ENCODE assay signal across 8 cellular contexts in genomic region chr1:61083014-61083798, GRCh38. TPM values are rescaled to one million over a fixed set of nuclear protein-coding genes. Genes with fewer than 3 reads are reported as not detected.
DNase-seq lines count a peak whose midpoint lies in the region; ATAC-seq and TF ChIP-seq lines count a peak whose summit lies in the region.

No MANE protein-coding gene starts in this region.

- TF ChIP-seq CTCF in ascending aorta (IDR thresholded peaks at IDR 0.05), result no peak
- TF ChIP-seq CTCF in psoas muscle (IDR thresholded peaks at IDR 0.05), result no peak
- no peak for TF ChIP-seq CTCF in GM10248 (IDR thresholded peaks at IDR 0.05; ENCODE audit: control extremely low read depth, extremely low read depth, low read depth, missing control alignments)

- H3K27ac ChIP-seq in ascending aorta, result peak overlapping the region; percentile 95 to 98
- peak overlapping the region; percentile 97 for H3K27ac ChIP-seq in psoas muscle

- CTCF ChIA-PET in GM10248 (lab: Yijun Ruan, JAX), result no interaction called here

- WGBS in psoas muscle, 3 donors, result 0% methylated on average over 68 to 104 of the region's 104 CpGs

- H3K36me3 ChIP-seq in ascending aorta (peaks cover 0 to under 1% of the 10 kb centered on the region in 2 donors), psoas muscle (ENCODE audit: insufficient read depth in 1 of 2, low read depth in 1 of 2) (peaks cover 0 to 1% of the 10 kb centered on the region in 2 donors)

- H3K4me1 ChIP-seq in ascending aorta (peaks cover 8 to 24% of the 10 kb centered on the region in 2 donors), psoas muscle (peaks cover 43% of the 10 kb centered on the region)

- DNase-seq in DMS53 treated with DMSO at 0.1 percent for 48 hours (lab: John Stamatoyannopoulos, UW; ENCODE audit: unreplicated experiment) (peak; percentile 36), OCI-M1 (lab: John Stamatoyannopoulos, UW) (peak; percentile 49), ascending aorta (ENCODE audit: low spot score in 2 of 2) (no peak), hypothalamus (lab: John Stamatoyannopoulos, UW) (peak in 26 of 51 donors; percentile 10 to 73 (median 51)), psoas muscle (peak; percentile 46 to 70), GM10248 (ENCODE audit: extremely low spot score) (no peak)

- POLR2A ChIA-PET in GM10248 (lab: Yijun Ruan, JAX), result no interaction called here

- H3K9me3 ChIP-seq in ascending aorta (no peaks in the 10 kb centered on the region), psoas muscle (no peaks in the 10 kb centered on the region)

- H3K4me3 ChIP-seq in ascending aorta, result peak overlapping the region; percentile 74 to 95
- peak overlapping the region; percentile 90 for H3K4me3 ChIP-seq in psoas muscle

- ATAC-seq in psoas muscle (peak; percentile 32 to 46 (median 42)), HG03460 (IDR thresholded peaks at IDR 0.05; ENCODE audit: unreplicated experiment) (no peak), GM18858 (IDR thresholded peaks at IDR 0.05; ENCODE audit: unreplicated experiment) (no peak)

- H3K27me3 ChIP-seq in ascending aorta, result no peaks in the 10 kb centered on the region
- H3K27me3 ChIP-seq in psoas muscle (ENCODE audit: insufficient read depth in 3 of 3, low read length in 2 of 3), result no peaks in the 10 kb centered on the region

- intact Hi-C loops in ascending aorta (cut with DNase I) (loop anchor here (5.0 kb wide), 2 partner anchors 109 to 194 kb away; no protein-coding TSS in a partner anchor), psoas muscle (cut with DNase I) (loop anchor here (5.0 to 10.0 kb wide), 4 partner anchors 99 to 252 kb away; no protein-coding TSS in a partner anchor)

RNA-seq across cellular contexts. Expression of gene NFIA, which starts 0.8 kb away (rescaled TPM):
- total RNA-seq in ascending aorta, result 52.0 TPM
- total RNA-seq in psoas muscle, result 10 to 100 TPM; 30.6 to 42.7 (median 42.3) TPM
- 10 to 100 TPM in 1 of 3 donors, 1 to 10 TPM in 2; 4.0 to 11.7 (median 4.2) TPM for polyA plus RNA-seq in psoas muscle

Comparison
In these comparisons a context has a peak if more than half of its experiments do, and no peak if none do; other contexts are left out.
1. DNase-seq: peak in DMS53 treated with DMSO at 0.1 percent for 48 hours (single experiment), OCI-M1 (single experiment), hypothalamus (26 of 51) and psoas muscle (2 of 2); none in ascending aorta (0 of 2) and GM10248 (single experiment).
2. ATAC-seq: peak in psoas muscle (4 of 4); none in HG03460 (single experiment) and GM18858 (single experiment).